ENCODE assay signal across 6 cellular contexts in genomic region chr1:155003227-155003765, GRCh38. TPM values are rescaled to one million over a fixed set of nuclear protein-coding genes. Genes with fewer than 3 reads are reported as not detected.
DNase-seq lines count a peak whose midpoint lies in the region; TF ChIP-seq lines count a peak whose summit lies in the region.

No MANE protein-coding gene starts in this region.

- TF ChIP-seq CTCF in GM20000 (IDR thresholded peaks at IDR 0.05; ENCODE audit: extremely low read depth, missing control alignments) (no peak), left ventricle myocardium inferior (IDR thresholded peaks at IDR 0.05; ENCODE audit: borderline replicate concordance) (no peak)

- H3K9me3 ChIP-seq in left ventricle myocardium inferior (replicated peaks) (no peaks in the 10 kb centered on the region), thymus (ENCODE audit: control insufficient read depth) (no peaks in the 10 kb centered on the region)

- H3K27me3 ChIP-seq in left ventricle myocardium inferior (ENCODE audit: low read depth) = no peaks in the 10 kb centered on the region
- H3K27me3 ChIP-seq in thymus (ENCODE audit: control insufficient read depth, insufficient read depth) = peaks cover 42% of the 10 kb centered on the region

- WGBS in thymus = 1% methylated on average over 37 of the region's 37 CpGs

- H3K27ac ChIP-seq in left ventricle myocardium inferior (replicated peaks) (peak overlapping the region; percentile 95), thymus (ENCODE audit: low read depth) (peak overlapping the region; percentile 86)

- intact Hi-C loops in left ventricle myocardium inferior (cut with micrococcal nuclease) = no loop called here

- DNase-seq in GM20000 (ENCODE audit: low spot score) (peak; percentile 20), left ventricle myocardium inferior (no peak), H4 (ENCODE audit: low spot score) (no peak), NCI-H2029 treated with DMSO at 0.1 percent for 48 hours (lab: John Stamatoyannopoulos, UW) (no peak)

- H3K4me1 ChIP-seq in left ventricle myocardium inferior = peaks cover 87% of the 10 kb centered on the region
- H3K4me1 ChIP-seq in thymus (ENCODE audit: control insufficient read depth, insufficient read depth, low read length) = peaks cover 3% of the 10 kb centered on the region

- TF ChIP-seq POLR2A in Raji (IDR thresholded peaks at IDR 0.05; ENCODE audit: insufficient read depth, low read depth, low read length) = 0 out of 2 replicates have a peak, but pooled peaks have one; percentile 18

- H3K36me3 ChIP-seq in left ventricle myocardium inferior = no peaks in the 10 kb centered on the region
- H3K36me3 ChIP-seq in thymus (ENCODE audit: control insufficient read depth, insufficient read depth) = no peaks in the 10 kb centered on the region

- H3K4me3 ChIP-seq in left ventricle myocardium inferior (peak overlapping the region; percentile 95), thymus (ENCODE audit: low read length) (peak overlapping the region; percentile 48)

RNA-seq across cellular contexts. Expression of gene ZBTB7B, which starts 0.7 kb away (rescaled TPM):
- total RNA-seq in left ventricle myocardium inferior = 42.8 TPM
- 21.9 TPM for polyA plus RNA-seq in thymus
- 8.3 and 10.6 TPM in 2 replicates for total RNA-seq in H4 (2014; rRNA removed; shearing (Covaris generic))

RNA-seq across cellular contexts. Expression of gene LENEP, which starts 9.9 kb away (rescaled TPM):
- total RNA-seq in left ventricle myocardium inferior = not detected
- 0.16 TPM for polyA plus RNA-seq in thymus
- total RNA-seq in H4 (2014; rRNA removed; shearing (Covaris generic)) = not detected in 2 replicates

RNA-seq across cellular contexts. Expression of gene FLAD1, which starts 20.2 kb away (rescaled TPM):
- 30.1 TPM for total RNA-seq in left ventricle myocardium inferior
- polyA plus RNA-seq in thymus = 34.8 TPM
- total RNA-seq in H4 (2014; rRNA removed; shearing (Covaris generic)) = 31.4 and 37.9 TPM in 2 replicates

RNA-seq across cellular contexts. Expression of gene CKS1B, which starts 28.8 kb away (rescaled TPM):
- total RNA-seq in left ventricle myocardium inferior = 17.8 TPM
- 32.8 TPM for polyA plus RNA-seq in thymus
- 170 and 248 TPM in 2 replicates for total RNA-seq in H4 (2014; rRNA removed; shearing (Covaris generic))

RNA-seq across cellular contexts. Expression of gene DCST2, which starts 30.3 kb away (rescaled TPM):
- total RNA-seq in left ventricle myocardium inferior = not detected
- 7.8 TPM for polyA plus RNA-seq in thymus
- not detected in 2 replicates for total RNA-seq in H4 (2014; rRNA removed; shearing (Covaris generic))
